ENCODE assay signal across 9 cellular contexts in the genomic region with DNA sequence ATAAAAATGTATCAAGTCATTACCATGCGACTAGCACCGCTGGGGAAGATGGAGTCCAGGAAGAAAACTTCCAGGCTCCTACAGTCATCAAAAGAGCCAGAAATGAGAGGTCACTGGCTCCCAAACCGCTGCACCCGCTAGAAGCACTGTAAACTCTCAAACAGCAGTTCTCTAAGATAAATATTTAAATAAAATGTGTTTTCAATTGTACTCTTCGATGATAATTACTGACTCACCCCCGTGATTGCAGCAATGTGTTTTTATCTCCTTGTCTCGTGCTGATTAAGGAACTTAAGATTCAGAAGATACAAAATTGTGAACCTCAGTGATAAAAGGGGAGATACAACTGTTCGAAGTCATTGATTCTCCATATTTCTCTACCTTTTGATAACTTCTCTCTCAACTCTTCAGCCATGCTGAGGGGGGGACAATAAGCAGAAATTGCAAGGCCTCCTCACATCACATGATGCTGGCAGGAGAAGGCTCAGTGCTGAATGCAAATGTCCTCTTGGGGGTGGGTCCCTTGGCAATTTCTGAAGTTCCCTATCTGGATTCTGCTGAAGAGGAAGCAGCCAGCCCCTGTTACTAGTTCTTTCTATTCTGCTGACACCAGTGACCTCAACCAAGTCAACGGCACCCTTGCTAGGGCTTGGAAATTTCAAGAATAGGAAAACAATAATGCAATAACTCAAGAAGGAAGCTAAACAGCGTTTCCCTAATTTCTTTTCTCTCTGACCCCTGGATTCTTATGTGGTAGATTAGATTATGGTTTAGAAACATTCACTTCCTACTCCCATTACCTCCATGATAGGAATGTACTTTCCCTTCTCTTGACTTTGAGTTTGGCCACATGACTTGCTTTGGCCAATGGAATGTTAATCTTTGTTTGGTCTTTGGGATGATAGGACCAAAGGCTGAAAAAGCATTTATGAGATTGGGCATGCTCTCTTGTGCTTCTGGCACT. TPM values are rescaled to one million over a fixed set of nuclear protein-coding genes. Genes with fewer than 3 reads are reported as not detected.
DNase-seq lines count a peak whose midpoint lies in the region; ATAC-seq and TF ChIP-seq lines count a peak whose summit lies in the region.
"Had no signal": no experiment of that assay in that cellular context is flagged by ENCODE, and none has a peak within 500 bp of the region (broad histone marks: within the 10 kb centered on the region; RNA-seq: fewer than 3 reads in every experiment).

No MANE protein-coding gene starts in this region.

- TF ChIP-seq CTCF in brain microvascular endothelial cell (IDR thresholded peaks at IDR 0.05; ENCODE audit: low read depth, low read length, missing control alignments) = no peak

- DNase-seq in AG08396 (ENCODE audit: low spot score) = peak; percentile 28
- DNase-seq in MG63 = peak; percentile 1
- DNase-seq in brain microvascular endothelial cell = peak; percentile 15
- DNase-seq in medulla oblongata (ENCODE audit: extremely low spot score) = peak; percentile 31
- no peak for DNase-seq in NCI-H226
- DNase-seq in foreskin melanocyte = no peak

- H3K4me3 ChIP-seq in MG63 = no peak overlapping the region
- no peak overlapping the region for H3K4me3 ChIP-seq in brain microvascular endothelial cell (ENCODE audit: low read depth, low read length)

- no peak overlapping the region for H3K27ac ChIP-seq in brain microvascular endothelial cell
- H3K27ac ChIP-seq: C4-2B had no signal

- in situ Hi-C loops in brain microvascular endothelial cell (cut with HindIII; ENCODE audit: low pct_ligation_motif_present, low sequenced_read_pairs) = loop anchor here (25.0 kb wide), 1 partner anchor 1092 kb away; no protein-coding TSS in a partner anchor

- H3K9me3 ChIP-seq in MG63 = no peaks in the 10 kb centered on the region

- H3K36me3 ChIP-seq in MG63 (no peaks in the 10 kb centered on the region), brain microvascular endothelial cell (replicated peaks) (no peaks in the 10 kb centered on the region)

- H3K27me3 ChIP-seq in MG63 = no peaks in the 10 kb centered on the region
- no peaks in the 10 kb centered on the region for H3K27me3 ChIP-seq in brain microvascular endothelial cell (replicated peaks)

- ATAC-seq in GM21529 (IDR thresholded peaks at IDR 0.05; ENCODE audit: unreplicated experiment) (no peak), HG03039 (IDR thresholded peaks at IDR 0.05; ENCODE audit: unreplicated experiment) (no peak)

RNA-seq across cellular contexts. Expression of gene FOXP1, which starts 46.0 kb away (rescaled TPM):
- total RNA-seq in MG63 (2014; rRNA removed; shearing (Covaris generic); ENCODE audit: low replicate concordance) = 14.4 and 15.0 TPM in 2 replicates

Comparison
In these comparisons a context has a peak if more than half of its experiments do, and no peak if none do; other contexts are left out.
1. DNase-seq: peak in AG08396 (single experiment), MG63 (single experiment), brain microvascular endothelial cell (single experiment) and medulla oblongata (single experiment); none in NCI-H226 (single experiment) and foreskin melanocyte (single experiment).